In the genomic region with DNA sequence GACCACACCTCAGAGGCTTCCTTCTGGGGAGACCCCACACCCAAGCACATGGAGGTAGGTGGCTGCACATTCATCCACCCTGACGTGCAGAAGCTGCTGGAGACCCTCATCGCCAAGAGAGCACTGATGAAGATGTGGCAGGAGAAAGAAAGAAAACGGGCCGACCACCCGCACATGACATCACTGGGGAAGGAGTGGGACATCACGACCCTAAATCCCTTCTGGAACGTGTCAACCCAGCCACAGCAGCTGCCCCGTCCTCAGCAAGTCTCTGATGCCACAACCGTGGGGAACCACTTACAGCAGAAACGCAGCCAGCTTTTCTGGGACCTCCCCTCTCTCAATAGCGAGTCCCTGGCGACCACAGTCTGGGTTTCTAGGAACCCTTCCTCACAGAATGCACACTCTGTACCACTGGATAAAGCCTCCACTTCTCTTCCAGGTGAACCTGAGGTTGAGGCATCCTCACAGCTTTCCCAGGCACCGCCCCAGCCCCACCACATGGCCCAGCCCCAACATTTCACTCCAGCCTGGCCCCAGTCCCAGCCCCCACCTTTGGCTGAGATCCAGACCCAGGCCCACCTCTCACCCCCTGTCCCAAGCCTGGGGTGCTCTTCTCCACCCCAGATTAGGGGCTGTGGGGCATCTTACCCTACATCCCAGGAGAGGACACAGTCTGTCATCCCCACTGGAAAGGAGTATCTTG, we compare ENCODE assay signal across 21 cellular contexts. TPM values are rescaled to one million over a fixed set of nuclear protein-coding genes. Genes with fewer than 3 reads are reported as not detected.
DNase-seq lines count a peak whose midpoint lies in the region; TF ChIP-seq lines count a peak whose summit lies in the region.
"Had no signal": no experiment of that assay in that cellular context is flagged by ENCODE, and none has a peak within 500 bp of the region (broad histone marks: within the 10 kb centered on the region; RNA-seq: fewer than 3 reads in every experiment).

No MANE protein-coding gene starts in this region.

- H3K4me1 ChIP-seq in esophagus squamous epithelium (no peaks in the 10 kb centered on the region), BE2C (no peaks in the 10 kb centered on the region)
- H3K4me1 ChIP-seq: A549, HAP-1 had no signal

- no peak overlapping the region for H3K27ac Mint-ChIP-seq in activated CD4-positive, alpha-beta T cell treated with anti-CD3 and anti-CD28 coated beads, Interleukin-2, amount 10 ng/mL, durations not matched to agents 24 days and 14 days
- H3K27ac Mint-ChIP-seq in activated CD4-positive, alpha-beta T cell treated with anti-CD3 and anti-CD28 coated beads, Interleukin-2, amount 10 ng/mL, durations not matched to agents 7 days and 5 days, result no peak overlapping the region
- H3K27ac Mint-ChIP-seq in glutamatergic neuron (ENCODE audit: unreplicated experiment), result peak overlapping the region; percentile 12
- H3K27ac Mint-ChIP-seq in neural crest cell (ENCODE audit: unreplicated experiment), result peak overlapping the region; percentile 12
- H3K27ac Mint-ChIP-seq: CD4-positive, alpha-beta memory T cell had no signal

- TF ChIP-seq POLR2A in esophagus squamous epithelium (IDR thresholded peaks at IDR 0.05), result no peak

- H3K36me3 Mint-ChIP-seq in activated CD4-positive, alpha-beta T cell treated with anti-CD3 and anti-CD28 coated beads, Interleukin-2, amount 10 ng/mL, durations not matched to agents 24 days and 14 days (ENCODE audit: low read depth), result no peaks in the 10 kb centered on the region
- no peaks in the 10 kb centered on the region for H3K36me3 Mint-ChIP-seq in activated CD4-positive, alpha-beta T cell treated with anti-CD3 and anti-CD28 coated beads, Interleukin-2, amount 10 ng/mL, durations not matched to agents 7 days and 5 days (ENCODE audit: low read depth)
- H3K36me3 Mint-ChIP-seq in glutamatergic neuron (ENCODE audit: unreplicated experiment), result no peaks in the 10 kb centered on the region
- H3K36me3 Mint-ChIP-seq in neural crest cell (ENCODE audit: low read depth), result no peaks in the 10 kb centered on the region
- H3K36me3 Mint-ChIP-seq: CD14-positive monocyte; CD4-positive, alpha-beta memory T cell had no signal

- H3K27me3 ChIP-seq in H7 (ENCODE audit: control insufficient read depth, insufficient read depth, low read length) (no peaks in the 10 kb centered on the region), esophagus squamous epithelium (peaks cover 0 to 7% (median 0%) of the 10 kb centered on the region in 4 donors), BE2C (no peaks in the 10 kb centered on the region)
- H3K27me3 ChIP-seq: BLaER1 had no signal

- H3K4me3 Mint-ChIP-seq in activated CD4-positive, alpha-beta T cell treated with anti-CD3 and anti-CD28 coated beads, Interleukin-2, amount 10 ng/mL, durations not matched to agents 24 days and 14 days, result no peak overlapping the region
- no peak overlapping the region for H3K4me3 Mint-ChIP-seq in activated CD4-positive, alpha-beta T cell treated with anti-CD3 and anti-CD28 coated beads, Interleukin-2, amount 10 ng/mL, durations not matched to agents 7 days and 5 days
- H3K4me3 Mint-ChIP-seq in glutamatergic neuron (ENCODE audit: unreplicated experiment) (no peak overlapping the region), neural crest cell (no peak overlapping the region)
- H3K4me3 Mint-ChIP-seq: CD14-positive monocyte; CD4-positive, alpha-beta memory T cell had no signal

- DNase-seq in activated CD4-positive, alpha-beta T cell treated with anti-CD3 and anti-CD28 coated beads, Interleukin-2, amount 10 ng/mL, durations not matched to agents 24 days and 14 days, result peak; percentile 45
- no peak for DNase-seq in activated CD4-positive, alpha-beta T cell treated with anti-CD3 and anti-CD28 coated beads, Interleukin-2, amount 10 ng/mL, durations not matched to agents 7 days and 5 days
- DNase-seq in H7, result peak; percentile 18
- no peak for DNase-seq in glutamatergic neuron
- DNase-seq in neural crest cell (ENCODE audit: low read depth, low spot score), result no peak
- DNase-seq in medulla oblongata (ENCODE audit: extremely low spot score), result no peak
- DNase-seq in esophagus squamous epithelium (lab: John Stamatoyannopoulos, UW), result no peak
- DNase-seq in BE2C, result no peak
- DNase-seq: AML-193, DMS79 treated with DMSO at 0.1 percent for 48 hours, GF-D8, IMR-90 had no signal

- H3K4me1 Mint-ChIP-seq in activated CD4-positive, alpha-beta T cell treated with anti-CD3 and anti-CD28 coated beads, Interleukin-2, amount 10 ng/mL, durations not matched to agents 24 days and 14 days, result no peaks in the 10 kb centered on the region
- no peaks in the 10 kb centered on the region for H3K4me1 Mint-ChIP-seq in activated CD4-positive, alpha-beta T cell treated with anti-CD3 and anti-CD28 coated beads, Interleukin-2, amount 10 ng/mL, durations not matched to agents 7 days and 5 days
- H3K4me1 Mint-ChIP-seq in glutamatergic neuron (ENCODE audit: low read depth, unreplicated experiment) (peaks cover 7% of the 10 kb centered on the region), neural crest cell (no peaks in the 10 kb centered on the region)
- H3K4me1 Mint-ChIP-seq: CD14-positive monocyte; CD4-positive, alpha-beta memory T cell had no signal

- H3K36me3 ChIP-seq in H7 (replicated peaks; ENCODE audit: control insufficient read depth, insufficient read depth, low read length) (no peaks in the 10 kb centered on the region), esophagus squamous epithelium (no peaks in the 10 kb centered on the region), BE2C (no peaks in the 10 kb centered on the region)
- H3K36me3 ChIP-seq: BLaER1, HAP-1 had no signal

- CTCF ChIA-PET in activated CD4-positive, alpha-beta T cell treated with anti-CD3 and anti-CD28 coated beads, Interleukin-2, amount 10 ng/mL, durations not matched to agents 7 days and 5 days (lab: Charles Lee), result no interaction called here

- H3K27me3 Mint-ChIP-seq in activated CD4-positive, alpha-beta T cell treated with anti-CD3 and anti-CD28 coated beads, Interleukin-2, amount 10 ng/mL, durations not matched to agents 24 days and 14 days, result no peaks in the 10 kb centered on the region
- H3K27me3 Mint-ChIP-seq in activated CD4-positive, alpha-beta T cell treated with anti-CD3 and anti-CD28 coated beads, Interleukin-2, amount 10 ng/mL, durations not matched to agents 7 days and 5 days, result no peaks in the 10 kb centered on the region
- H3K27me3 Mint-ChIP-seq in glutamatergic neuron (ENCODE audit: unreplicated experiment), result peaks cover 6% of the 10 kb centered on the region
- no peaks in the 10 kb centered on the region for H3K27me3 Mint-ChIP-seq in neural crest cell (ENCODE audit: low read depth)

- H3K9me3 ChIP-seq in esophagus squamous epithelium (no peaks in the 10 kb centered on the region), BE2C (no peaks in the 10 kb centered on the region; the same call in 1 of the 2 replicates)
- H3K9me3 ChIP-seq: A549, BLaER1, HAP-1 had no signal

- TF ChIP-seq CTCF in glutamatergic neuron (IDR thresholded peaks at IDR 0.05; ENCODE audit: partially characterized antibody, unreplicated experiment) (no peak), neural crest cell (conservative IDR thresholded peaks at IDR 0.05) (no peak), esophagus squamous epithelium (IDR thresholded peaks at IDR 0.05) (no peak), BE2C (IDR thresholded peaks at IDR 0.05; ENCODE audit: low read depth, low read length) (no peak)

- WGBS in esophagus squamous epithelium, 2 donors, result 86 to 90% methylated on average over 5 to 11 of the region's 13 CpGs

- intact Hi-C loops in activated CD4-positive, alpha-beta T cell treated with anti-CD3 and anti-CD28 coated beads, Interleukin-2, amount 10 ng/mL, durations not matched to agents 24 days and 14 days (cut with micrococcal nuclease), result no loop called here
- intact Hi-C loops in esophagus squamous epithelium (cut with DNase I), result no loop called here

- POLR2A ChIA-PET in activated CD4-positive, alpha-beta T cell treated with anti-CD3 and anti-CD28 coated beads, Interleukin-2, amount 10 ng/mL, durations not matched to agents 7 days and 5 days (lab: Charles Lee), result no interaction called here

- no peak overlapping the region for H3K27ac ChIP-seq in esophagus squamous epithelium
- H3K27ac ChIP-seq: 22Rv1, A549, BLaER1, HL-60 had no signal

- H3K4me3 ChIP-seq in H7 (ENCODE audit: insufficient read depth, low read depth, low read length) (no peak overlapping the region), esophagus squamous epithelium (no peak overlapping the region), BE2C (ENCODE audit: low read depth, low read length) (no peak overlapping the region)
- H3K4me3 ChIP-seq: A549, BLaER1, HAP-1 had no signal

- H3K9me3 Mint-ChIP-seq in activated CD4-positive, alpha-beta T cell treated with anti-CD3 and anti-CD28 coated beads, Interleukin-2, amount 10 ng/mL, durations not matched to agents 24 days and 14 days, result no peaks in the 10 kb centered on the region
- H3K9me3 Mint-ChIP-seq in activated CD4-positive, alpha-beta T cell treated with anti-CD3 and anti-CD28 coated beads, Interleukin-2, amount 10 ng/mL, durations not matched to agents 7 days and 5 days, result no peaks in the 10 kb centered on the region
- H3K9me3 Mint-ChIP-seq in glutamatergic neuron (ENCODE audit: unreplicated experiment) (peaks cover 7% of the 10 kb centered on the region), neural crest cell (no peaks in the 10 kb centered on the region)
- H3K9me3 Mint-ChIP-seq: CD4-positive, alpha-beta memory T cell had no signal

RNA-seq across cellular contexts. Expression of a gene that starts 3.0 kb away (rescaled TPM):
- total RNA-seq in activated CD4-positive, alpha-beta T cell treated with anti-CD3 and anti-CD28 coated beads, Interleukin-2, amount 10 ng/mL, durations not matched to agents 24 days and 14 days, result not detected in 2 replicates
- not detected for total RNA-seq in activated CD4-positive, alpha-beta T cell treated with anti-CD3 and anti-CD28 coated beads, Interleukin-2, amount 10 ng/mL, durations not matched to agents 7 days and 5 days
- 0.07 TPM in 1 of 2 replicates, not detected in the other for total RNA-seq in H7 (2014; rRNA removed; shearing (Covaris generic))
- total RNA-seq in glutamatergic neuron (ENCODE audit: unreplicated experiment), result 0.71 TPM
- total RNA-seq in neural crest cell, result 0.16 and 0.21 TPM in 2 replicates
- not detected for total RNA-seq in esophagus squamous epithelium
- not detected for polyA plus RNA-seq in BE2C (2012; ENCODE audit: insufficient read depth, insufficient read length, low read depth)
- total RNA-seq: CD4-positive, alpha-beta memory T cell; HT1080; IMR-90 had no signal
- polyA plus RNA-seq: A549; CD14-positive monocyte; CD4-positive, alpha-beta memory T cell had no signal

RNA-seq across cellular contexts. Expression of a gene that starts 32.1 kb away (rescaled TPM):
- not detected in 2 replicates for total RNA-seq in activated CD4-positive, alpha-beta T cell treated with anti-CD3 and anti-CD28 coated beads, Interleukin-2, amount 10 ng/mL, durations not matched to agents 24 days and 14 days
- total RNA-seq in activated CD4-positive, alpha-beta T cell treated with anti-CD3 and anti-CD28 coated beads, Interleukin-2, amount 10 ng/mL, durations not matched to agents 7 days and 5 days, result not detected
- total RNA-seq in H7 (2014; rRNA removed; shearing (Covaris generic)), result 0.03 and 0.07 TPM in 2 replicates
- total RNA-seq in glutamatergic neuron (ENCODE audit: unreplicated experiment) (not detected), neural crest cell (1.4 and 1.9 TPM in 2 replicates), esophagus squamous epithelium (not detected)
- not detected for polyA plus RNA-seq in BE2C (2012; ENCODE audit: insufficient read depth, insufficient read length, low read depth)
- total RNA-seq: CD4-positive, alpha-beta memory T cell; H1; HT1080; IMR-90 had no signal
- polyA plus RNA-seq: A549; CD14-positive monocyte; CD4-positive, alpha-beta memory T cell; IMR-90 had no signal

Comparison
In these comparisons a context has a peak if more than half of its experiments do, and no peak if none do; other contexts are left out.
1. DNase-seq: peak in activated CD4-positive, alpha-beta T cell treated with anti-CD3 and anti-CD28 coated beads, Interleukin-2, amount 10 ng/mL, durations not matched to agents 24 days and 14 days (single experiment) and H7 (single experiment); none in activated CD4-positive, alpha-beta T cell treated with anti-CD3 and anti-CD28 coated beads, Interleukin-2, amount 10 ng/mL, durations not matched to agents 7 days and 5 days (single experiment), glutamatergic neuron (single experiment), neural crest cell (single experiment), medulla oblongata (single experiment), esophagus squamous epithelium (single experiment) and BE2C (single experiment).
2. H3K27ac Mint-ChIP-seq: peak in glutamatergic neuron (single experiment) and neural crest cell (single experiment); none in activated CD4-positive, alpha-beta T cell treated with anti-CD3 and anti-CD28 coated beads, Interleukin-2, amount 10 ng/mL, durations not matched to agents 24 days and 14 days (single experiment) and activated CD4-positive, alpha-beta T cell treated with anti-CD3 and anti-CD28 coated beads, Interleukin-2, amount 10 ng/mL, durations not matched to agents 7 days and 5 days (single experiment).